ENCODE assay signal across 9 cellular contexts in the genomic region with DNA sequence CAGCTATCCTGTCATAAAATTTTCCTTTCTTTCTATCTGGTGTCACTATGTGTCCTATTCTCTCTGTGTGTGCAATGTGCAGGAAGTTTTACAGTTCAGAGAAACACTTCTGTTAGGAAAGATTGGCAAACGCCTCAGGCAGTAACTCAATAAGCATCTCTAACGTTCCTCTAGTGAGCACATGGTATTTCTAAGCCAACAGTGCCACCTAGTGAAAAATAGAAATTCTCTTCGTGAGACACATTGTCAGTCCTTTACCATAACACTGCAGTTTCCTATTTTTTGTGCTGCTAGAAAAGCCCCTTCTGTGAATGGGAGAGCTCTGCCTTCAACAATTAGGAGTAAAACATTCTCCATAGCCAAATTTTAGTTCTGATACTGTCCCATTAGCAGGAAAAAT. TPM values are rescaled to one million over a fixed set of nuclear protein-coding genes. Genes with fewer than 3 reads are reported as not detected.
DNase-seq lines count a peak whose midpoint lies in the region; ATAC-seq and TF ChIP-seq lines count a peak whose summit lies in the region.
"Had no signal": no experiment of that assay in that cellular context is flagged by ENCODE, and none has a peak within 500 bp of the region (broad histone marks: within the 10 kb centered on the region; RNA-seq: fewer than 3 reads in every experiment).

No MANE protein-coding gene starts in this region.

- no peak for TF ChIP-seq POLR2A in NB4 (IDR thresholded peaks at IDR 0.05; ENCODE audit: extremely low read depth, insufficient read length)

- CTCF ChIA-PET in Calu3 (lab: Charles Lee), result no interaction called here

- TF ChIP-seq CTCF in NB4 (IDR thresholded peaks at IDR 0.05; ENCODE audit: low read depth, low read length) (peak; percentile 28), neural crest cell (conservative IDR thresholded peaks at IDR 0.05) (peak; percentile 47), Calu3 (IDR thresholded peaks at IDR 0.05; ENCODE audit: unreplicated experiment) (no peak)

- ATAC-seq in HG02642 (IDR thresholded peaks at IDR 0.05; ENCODE audit: poor library complexity, unreplicated experiment), result no peak
- ATAC-seq in HG03025 (IDR thresholded peaks at IDR 0.05; ENCODE audit: low FRiP score, unreplicated experiment), result no peak

- H3K27ac Mint-ChIP-seq in neural crest cell (ENCODE audit: unreplicated experiment) (no peak overlapping the region), Calu3 (ENCODE audit: unreplicated experiment) (no peak overlapping the region)

- H3K36me3 Mint-ChIP-seq in neural crest cell (ENCODE audit: low read depth) (peaks cover 8% of the 10 kb centered on the region), Calu3 (ENCODE audit: insufficient read depth, unreplicated experiment) (no peaks in the 10 kb centered on the region)

- H3K9me3 Mint-ChIP-seq in neural crest cell, result peaks cover 25% of the 10 kb centered on the region
- peaks cover 4% of the 10 kb centered on the region for H3K9me3 Mint-ChIP-seq in Calu3 (ENCODE audit: low read depth, unreplicated experiment)

- no peaks in the 10 kb centered on the region for H3K4me1 Mint-ChIP-seq in neural crest cell
- H3K4me1 Mint-ChIP-seq in Calu3 (ENCODE audit: low read depth, unreplicated experiment), result no peaks in the 10 kb centered on the region

- intact Hi-C loops in Calu3 (cut with micrococcal nuclease; ENCODE audit: unreplicated experiment), result no loop called here

- H3K4me3 ChIP-seq in NB4 (ENCODE audit: low read depth, low read length), result no peak overlapping the region

- H3K27me3 Mint-ChIP-seq in neural crest cell (ENCODE audit: low read depth) (no peaks in the 10 kb centered on the region), Calu3 (ENCODE audit: unreplicated experiment) (no peaks in the 10 kb centered on the region)

- no peak overlapping the region for H3K4me3 Mint-ChIP-seq in neural crest cell
- no peak overlapping the region for H3K4me3 Mint-ChIP-seq in Calu3 (ENCODE audit: low read depth, unreplicated experiment)

- DNase-seq in GF-D8 (lab: John Stamatoyannopoulos, UW) (peak; percentile 8), NB4 (ENCODE audit: low read depth) (peak; percentile 81), cerebellar cortex (ENCODE audit: low spot score) (peak; percentile 35), neural crest cell (ENCODE audit: low read depth, low spot score) (no peak), Calu3 (no peak), T1000 (lab: John Stamatoyannopoulos, UW) (no peak)

- BruUV-seq in Calu3 (replicated peaks; lab: Mats Ljungman, UMichigan), result no TSS peak

RNA-seq across cellular contexts. Expression of a gene that starts 50.7 kb away (rescaled TPM):
- total RNA-seq in neural crest cell (not detected in 2 replicates), Calu3 (2022) (not detected in 2 replicates)
- total RNA-seq: HT1080 had no signal

Comparison
In these comparisons a context has a peak if more than half of its experiments do, and no peak if none do; other contexts are left out.
1. DNase-seq: peak in GF-D8 (single experiment), NB4 (single experiment) and cerebellar cortex (single experiment); none in neural crest cell (single experiment), Calu3 (single experiment) and T1000 (single experiment).